In genomic region chr3:131350506-131350905, GRCh38 we compare ENCODE assay signal across 1 cellular context.
TF ChIP-seq lines count a peak whose summit lies in the region.

No MANE protein-coding gene starts in this region.

TF ChIP-seq in SK-N-SH, 30 proteins besides CTCF, POLR2A, EP300 and RAD21 (continued from another document):
- TF ChIP-seq MEF2A (IDR thresholded peaks at IDR 0.05; ENCODE audit: borderline replicate concordance, low read depth) = no peak
